19 cellular contexts compared by ENCODE assay signal in the genomic region with DNA sequence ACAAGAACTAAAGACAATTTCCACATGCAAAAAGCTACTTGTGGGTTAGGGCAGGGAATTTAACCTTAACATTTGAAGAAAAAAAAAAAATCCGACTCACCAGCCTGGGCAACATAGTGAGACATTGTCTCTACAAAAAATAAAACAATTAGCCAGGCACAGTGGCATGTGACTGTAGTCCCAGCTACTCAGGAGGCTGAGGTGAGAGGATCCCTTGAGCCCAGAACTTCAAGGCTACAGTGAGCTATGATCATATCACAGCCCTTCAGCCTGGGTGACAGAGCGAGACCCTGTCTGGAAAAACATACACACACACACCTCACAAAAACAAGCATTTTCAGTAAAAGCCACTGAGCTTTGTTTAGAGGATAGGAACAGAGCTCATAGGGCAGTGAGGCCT. TPM values are rescaled to one million over a fixed set of nuclear protein-coding genes. Genes with fewer than 3 reads are reported as not detected.
DNase-seq lines count a peak whose midpoint lies in the region; TF ChIP-seq lines count a peak whose summit lies in the region.
"Had no signal": no experiment of that assay in that cellular context is flagged by ENCODE, and none has a peak within 500 bp of the region (broad histone marks: within the 10 kb centered on the region; RNA-seq: fewer than 3 reads in every experiment).

No MANE protein-coding gene starts in this region.

- H3K27me3 Mint-ChIP-seq in MCF 10A (ENCODE audit: insufficient read depth, unreplicated experiment), result no peaks in the 10 kb centered on the region
- H3K27me3 Mint-ChIP-seq: CD4-positive, alpha-beta memory T cell had no signal

- H2AFZ ChIP-seq in mammary epithelial cell (ENCODE audit: low read depth, low read length) (no peak overlapping the region), SK-N-SH (ENCODE audit: low read depth) (no peak overlapping the region)

- H3K4me1 ChIP-seq in mammary epithelial cell (ENCODE audit: insufficient read depth, low read length) (no peaks in the 10 kb centered on the region), SK-N-SH (ENCODE audit: control insufficient read depth in 1 of 2, insufficient read depth in 2 of 2, low read depth in 1 of 2, low read length in 1 of 2) (peaks cover 0 to 36% of the 10 kb centered on the region in 2 experiments; a peak in 3 of 4 replicates), thyroid gland (peaks cover 15 to 19% of the 10 kb centered on the region in 2 donors)

- no peaks in the 10 kb centered on the region for H3K36me3 ChIP-seq in mammary epithelial cell (ENCODE audit: insufficient read depth, low read length)
- H3K36me3 ChIP-seq in SK-N-SH (replicated peaks in 1 of 2; ENCODE audit: control insufficient read depth in 1 of 2, insufficient read depth in 2 of 2, low read length in 1 of 2), result peaks cover 0 to 41% of the 10 kb centered on the region in 2 experiments
- H3K36me3 ChIP-seq in thyroid gland, result no peaks in the 10 kb centered on the region
- H3K36me3 ChIP-seq: SJCRH30 had no signal

- CTCF ChIA-PET in MCF 10A (lab: Yijun Ruan, JAX), result interaction anchor here (1.0 to 1.4 kb wide), 4 partner anchors 8 to 53 kb away, joined by 3 to 5 read pairs (median 3); no protein-coding TSS in a partner anchor
- CTCF ChIA-PET in mammary epithelial cell (lab: Charles Lee; ENCODE audit: low non-redundant PET), result no interaction called here
- CTCF ChIA-PET in SK-N-SH (lab: Yijun Ruan, JAX), result interaction anchor here (1.6 kb wide), 1 partner anchor 56 kb away, joined by 7 read pairs; no protein-coding TSS in a partner anchor

- no peak for TF ChIP-seq RAD21 in SK-N-SH (IDR thresholded peaks at IDR 0.05; ENCODE audit: low read length)

- H3K4me2 ChIP-seq in mammary epithelial cell (ENCODE audit: insufficient read depth, low read depth, low read length) (no peak overlapping the region), SK-N-SH (0 out of 2 replicates have a peak overlapping the region, but pooled peaks have one; percentile 32)

- DNase-seq in MCF 10A (ENCODE audit: unreplicated experiment) (no peak), mammary epithelial cell (no peak), SK-N-SH (no peak), kidney tubule cell (ENCODE audit: low spot score) (peak; percentile 33), thyroid gland (no peak), NCI-H1436 treated with DMSO at 0.1 percent for 48 hours (lab: John Stamatoyannopoulos, UW) (no peak), KBM-7 (no peak)
- DNase-seq in activated T-cell treated with anti-CD3 and anti-CD28 coated beads, Interleukin-2, amount 50 U/mL, for 48 hours, result no peak
- DNase-seq: CD4-positive, alpha-beta memory T cell; DMS153; NCI-H1417 treated with DMSO at 0.1 percent for 48 hours; NCI-H1930; NCI-H2227 treated with DMSO at 0.1 percent for 48 hours; NCI-H510A; NCI-H748 treated with DMSO at 0.1 percent for 48 hours; SJCRH30 had no signal

- H3K27me3 ChIP-seq in mammary epithelial cell (ENCODE audit: insufficient read depth, low read length), result no peaks in the 10 kb centered on the region
- H3K27me3 ChIP-seq in SK-N-SH (ENCODE audit: insufficient read depth), result no peaks in the 10 kb centered on the region
- H3K27me3 ChIP-seq in thyroid gland, result no peaks in the 10 kb centered on the region
- H3K27me3 ChIP-seq: BLaER1 treated with 17β-estradiol and CSF1 and Interleukin-3, amounts not matched to agents 10 nM and 100 nM; SJCRH30 had no signal

- 85% methylated on average over 2 of the region's 2 CpGs for WGBS in mammary epithelial cell (ENCODE audit: low coverage, missing lambda C conversion rate)
- 74% methylated on average over 2 of the region's 2 CpGs for WGBS in SK-N-SH (ENCODE audit: low lambda C conversion rate)
- 82 to 85% methylated on average over 2 of the region's 2 CpGs for WGBS in thyroid gland, 2 donors

- BruUV-seq in MCF 10A (replicated peaks; lab: Mats Ljungman, UMichigan) (no TSS peak), mammary epithelial cell (replicated peaks; lab: Mats Ljungman, UMichigan) (no TSS peak)

- no peak overlapping the region for H3K4me3 Mint-ChIP-seq in MCF 10A (ENCODE audit: unreplicated experiment)
- H3K4me3 Mint-ChIP-seq: CD4-positive, alpha-beta memory T cell had no signal

- H3K79me2 ChIP-seq in mammary epithelial cell (ENCODE audit: insufficient read depth, low read length), result peaks cover 88% of the 10 kb centered on the region
- H3K79me2 ChIP-seq in SK-N-SH (ENCODE audit: insufficient read depth), result peaks cover 100% of the 10 kb centered on the region

- no peak for TF ChIP-seq EP300 in SK-N-SH (IDR thresholded peaks at IDR 0.05; ENCODE audit: borderline replicate concordance in 1 of 2, low read depth in 1 of 2, low read length in 1 of 2)

- H3K4me3 ChIP-seq in mammary epithelial cell (replicated peaks in 1 of 3; ENCODE audit: insufficient read depth in 1 of 3, low read depth in 2 of 3, low read length in 3 of 3) (no peak overlapping the region), SK-N-SH (ENCODE audit: low read depth in 2 of 2, low read length in 1 of 2) (no peak overlapping the region), thyroid gland (replicated peaks in 1 of 3) (no peak overlapping the region)
- H3K4me3 ChIP-seq: BLaER1 treated with 17β-estradiol and CSF1 and Interleukin-3, amounts not matched to agents 10 nM and 100 nM; SJCRH30 had no signal

- H3F3A ChIP-seq in SK-N-SH (replicated peaks; ENCODE audit: insufficient read depth), result peaks cover 9% of the 10 kb centered on the region

- peak overlapping the region; percentile 57 for H3K27ac Mint-ChIP-seq in MCF 10A (ENCODE audit: low read depth, unreplicated experiment)
- H3K27ac Mint-ChIP-seq: CD4-positive, alpha-beta memory T cell had no signal

- dilution Hi-C loops in mammary epithelial cell (cut with HindIII; ENCODE audit: low sequenced_read_pairs), result no loop called here

- H3K9me3 ChIP-seq in mammary epithelial cell (replicated peaks; ENCODE audit: insufficient read depth, low read length) (no peaks in the 10 kb centered on the region), SK-N-SH (no peaks in the 10 kb centered on the region), thyroid gland (no peaks in the 10 kb centered on the region)
- H3K9me3 ChIP-seq: BLaER1 treated with 17β-estradiol and CSF1 and Interleukin-3, amounts not matched to agents 10 nM and 100 nM; SJCRH30 had no signal

- H3K36me3 Mint-ChIP-seq in MCF 10A (ENCODE audit: insufficient read depth, unreplicated experiment), result peaks cover 6% of the 10 kb centered on the region

- TF ChIP-seq CTCF in MCF 10A (IDR thresholded peaks at IDR 0.05; ENCODE audit: unreplicated experiment) (no peak), mammary epithelial cell (conservative IDR thresholded peaks at IDR 0.05 in 1 of 2, IDR thresholded peaks at IDR 0.05 in 1 of 2; ENCODE audit: extremely low read depth in 1 of 2, insufficient read depth in 1 of 2, low read depth in 1 of 2, low read length in 2 of 2) (no peak), SK-N-SH (IDR thresholded peaks at IDR 0.05) (no peak), thyroid gland (IDR thresholded peaks at IDR 0.05) (no peak)

- POLR2A ChIA-PET in MCF 10A (lab: Yijun Ruan, JAX), result interaction anchor here (0.9 to 1.5 kb wide), 5 partner anchors 8 to 56 kb away, joined by 3 to 6 read pairs (median 4); a partner anchor contains a TSS
- POLR2A ChIA-PET in SK-N-SH (lab: Yijun Ruan, JAX), result no interaction called here

- H3K27ac ChIP-seq in mammary epithelial cell (ENCODE audit: insufficient read depth, low read depth, low read length) (no peak overlapping the region), SK-N-SH (ENCODE audit: low read depth in 2 of 2, low read length in 1 of 2) (peak overlapping the region in 1 of 2 experiments; percentile 41; a peak in 1 of 4 replicates), thyroid gland (peak overlapping the region in 2 of 3 donors; percentile 19 to 28)
- H3K27ac ChIP-seq: 22Rv1; BLaER1 treated with 17β-estradiol and CSF1 and Interleukin-3, amounts not matched to agents 10 nM and 100 nM; HL-60; SJCRH30 had no signal

- no peaks in the 10 kb centered on the region for H3K9me2 ChIP-seq in SK-N-SH

- in situ Hi-C loops in mammary epithelial cell (cut with MboI; ENCODE audit: low sequenced_read_pairs in 2 of 2), result no loop called here
- in situ Hi-C loops in KBM-7 (cut with MboI; ENCODE audit: low pct_unique_long_range_greater_than_20kb, low sequenced_read_pairs), result no loop called here

- H3K9me3 Mint-ChIP-seq in MCF 10A (ENCODE audit: unreplicated experiment), result no peaks in the 10 kb centered on the region
- H3K9me3 Mint-ChIP-seq: CD4-positive, alpha-beta memory T cell had no signal

- no peak for TF ChIP-seq POLR2A in thyroid gland (IDR thresholded peaks at IDR 0.05)

- H4K20me1 ChIP-seq in mammary epithelial cell (ENCODE audit: insufficient read depth, low read length) (no peaks in the 10 kb centered on the region), SK-N-SH (ENCODE audit: insufficient read depth) (no peaks in the 10 kb centered on the region; the same call in 1 of the 2 replicates)

- intact Hi-C loops in MCF 10A (cut with micrococcal nuclease) (no loop called here), mammary epithelial cell (cut with micrococcal nuclease) (no loop called here), thyroid gland (cut with DNase I) (no loop called here)

- peaks cover 19% of the 10 kb centered on the region for H3K4me1 Mint-ChIP-seq in MCF 10A (ENCODE audit: insufficient read depth, unreplicated experiment)

- H3K9ac ChIP-seq in mammary epithelial cell (ENCODE audit: insufficient read depth, low read length), result no peak overlapping the region
- no peak overlapping the region for H3K9ac ChIP-seq in SK-N-SH
- H3K9ac ChIP-seq: BLaER1 treated with 17β-estradiol and CSF1 and Interleukin-3, amounts not matched to agents 10 nM and 100 nM had no signal

TF ChIP-seq in SK-N-SH, 30 proteins besides CTCF, POLR2A, EP300 and RAD21 (continues in another document):
- no peak for TF ChIP-seq CHD2 (IDR thresholded peaks at IDR 0.05; ENCODE audit: low read length, partially characterized antibody)
- no peak for TF ChIP-seq MXI1 (IDR thresholded peaks at IDR 0.05; ENCODE audit: low read depth, low read length)
- no peak for TF ChIP-seq NRF1 (IDR thresholded peaks at IDR 0.05; ENCODE audit: low read depth, low read length)
- TF ChIP-seq, protein P1, sequence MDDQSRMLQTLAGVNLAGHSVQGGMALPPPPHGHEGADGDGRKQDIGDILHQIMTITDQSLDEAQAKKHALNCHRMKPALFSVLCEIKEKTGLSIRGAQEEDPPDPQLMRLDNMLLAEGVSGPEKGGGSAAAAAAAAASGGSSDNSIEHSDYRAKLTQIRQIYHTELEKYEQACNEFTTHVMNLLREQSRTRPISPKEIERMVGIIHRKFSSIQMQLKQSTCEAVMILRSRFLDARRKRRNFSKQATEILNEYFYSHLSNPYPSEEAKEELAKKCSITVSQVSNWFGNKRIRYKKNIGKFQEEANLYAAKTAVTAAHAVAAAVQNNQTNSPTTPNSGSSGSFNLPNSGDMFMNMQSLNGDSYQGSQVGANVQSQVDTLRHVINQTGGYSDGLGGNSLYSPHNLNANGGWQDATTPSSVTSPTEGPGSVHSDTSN (IDR thresholded peaks at IDR 0.05), result no peak
- TF ChIP-seq SIN3A (IDR thresholded peaks at IDR 0.05; ENCODE audit: borderline replicate concordance, low read depth, low read length), result no peak

RNA-seq across cellular contexts. Expression of a gene that starts 56.2 kb away (rescaled TPM):
- total RNA-seq in MCF 10A (2022) (14.6 and 22.9 TPM in 2 replicates), mammary epithelial cell (10 to 100 TPM; 20.8 to 28.5 TPM), thyroid gland (10 to 100 TPM; 26.5 to 31.6 (median 28.3) TPM)
- polyA plus RNA-seq in mammary epithelial cell (14.9 TPM), SK-N-SH (2012; rRNA removed) (25.0 and 32.8 TPM in 2 replicates)
- polyA minus RNA-seq in mammary epithelial cell, result 17.2 TPM
- 38.9 and 45.2 TPM in 2 replicates for polyA plus RNA-seq in SK-N-SH (2012; cell fraction: cytosol; rRNA removed)
- polyA plus RNA-seq in SK-N-SH (2012; cell fraction: nucleus; rRNA removed), result 10.2 and 20.0 TPM in 2 replicates
